14 cellular contexts compared by ENCODE assay signal in the genomic region with DNA sequence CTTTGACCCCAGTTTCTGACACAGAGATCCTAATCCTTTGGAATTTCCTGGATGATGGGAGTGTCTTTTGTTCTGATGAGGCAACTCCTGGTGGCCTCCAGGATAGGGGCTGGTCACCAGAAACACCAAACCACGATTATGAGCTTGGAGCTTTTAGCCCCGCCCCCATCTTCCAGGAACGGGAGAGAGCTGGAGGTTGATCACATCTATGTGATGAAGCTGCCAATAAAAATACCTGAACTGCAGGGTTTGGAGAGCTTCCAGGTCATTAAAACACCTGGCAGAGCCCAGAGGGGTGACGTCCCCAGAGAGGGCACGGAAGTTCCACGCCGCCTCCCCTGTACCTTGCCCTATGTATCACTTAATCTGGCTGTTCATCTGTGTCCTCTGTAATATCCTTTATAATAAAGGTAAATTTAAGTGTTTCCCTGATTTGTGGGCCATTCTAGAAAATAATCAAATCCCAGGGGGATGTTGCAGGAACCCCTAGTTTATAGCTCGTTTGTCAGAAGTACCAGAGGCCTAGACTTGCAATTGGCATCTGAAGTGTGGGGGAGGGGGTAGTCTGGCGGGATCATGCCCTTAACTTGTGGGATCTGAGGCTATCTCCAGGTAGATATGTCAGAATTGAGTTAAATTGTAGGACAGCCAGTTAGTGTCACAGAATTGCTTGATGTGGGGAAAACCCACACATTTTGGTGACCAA. TPM values are rescaled to one million over a fixed set of nuclear protein-coding genes. Genes with fewer than 3 reads are reported as not detected.
DNase-seq lines count a peak whose midpoint lies in the region; FAIRE-seq and TF ChIP-seq lines count a peak whose summit lies in the region.
"Had no signal": no experiment of that assay in that cellular context is flagged by ENCODE, and none has a peak within 500 bp of the region (broad histone marks: within the 10 kb centered on the region; RNA-seq: fewer than 3 reads in every experiment).

No MANE protein-coding gene starts in this region.

- no peaks in the 10 kb centered on the region for H3K9me2 ChIP-seq in hepatocyte (replicated peaks; ENCODE audit: insufficient read depth)

- WGBS in hepatocyte (ENCODE audit: low lambda C conversion rate, missing lambda C conversion rate), result 76% methylated on average over 9 of the region's 9 CpGs

- CTCF ChIA-PET in RWPE1 (lab: Yijun Ruan, JAX), result interaction anchor here (0.6 to 1.0 kb wide), 2 partner anchors 116 to 176 kb away, joined by 3 to 4 read pairs; partner anchors contain the start of gene C12orf75

- H4K20me1 ChIP-seq in hepatocyte (ENCODE audit: insufficient read depth, poor library complexity, severe bottlenecking), result no peaks in the 10 kb centered on the region

- H3K9me3 ChIP-seq in hepatocyte (ENCODE audit: low read depth) (no peaks in the 10 kb centered on the region), skeletal muscle satellite cell (replicated peaks; ENCODE audit: low read length) (no peaks in the 10 kb centered on the region)
- H3K9me3 ChIP-seq: testis had no signal

- H3K9ac ChIP-seq in skeletal muscle satellite cell (ENCODE audit: low read depth, low read length), result peak overlapping the region; percentile 24

- H3K4me1 ChIP-seq in hepatocyte (ENCODE audit: insufficient read depth), result peaks cover 23% of the 10 kb centered on the region
- H3K4me1 ChIP-seq in skeletal muscle satellite cell (ENCODE audit: control insufficient read depth, insufficient read depth, low read length), result peaks cover 49% of the 10 kb centered on the region

- H3K4me3 ChIP-seq in hepatocyte (no peak overlapping the region), skeletal muscle satellite cell (ENCODE audit: low read length) (no peak overlapping the region)
- H3K4me3 ChIP-seq: testis had no signal

- peaks cover 25% of the 10 kb centered on the region for H3K79me2 ChIP-seq in hepatocyte

- H3K27ac ChIP-seq in RWPE1 (peak overlapping the region; percentile 64), hepatocyte (peak overlapping the region; percentile 98)
- H3K27ac ChIP-seq: testis had no signal

- TF ChIP-seq CTCF in RWPE1 (conservative IDR thresholded peaks at IDR 0.05; ENCODE audit: low read depth) (no peak), hepatocyte (IDR thresholded peaks at IDR 0.05; ENCODE audit: poor library complexity) (no peak), D721Med (IDR thresholded peaks at IDR 0.05; ENCODE audit: insufficient read depth, missing control alignments) (no peak)

- H3K36me3 ChIP-seq in hepatocyte (replicated peaks; ENCODE audit: insufficient read depth, low read depth), result peaks cover 3% of the 10 kb centered on the region
- H3K36me3 ChIP-seq in skeletal muscle satellite cell (ENCODE audit: insufficient read depth, low read length), result peaks cover 73% of the 10 kb centered on the region

- H2AFZ ChIP-seq in hepatocyte, result no peak overlapping the region

- H3K27me3 ChIP-seq in hepatocyte (no peaks in the 10 kb centered on the region), skeletal muscle satellite cell (ENCODE audit: control insufficient read depth, insufficient read depth, low read length) (no peaks in the 10 kb centered on the region)
- H3K27me3 ChIP-seq: testis had no signal

- POLR2A ChIA-PET in RWPE1 (lab: Yijun Ruan, JAX; ENCODE audit: low non-redundant PET), result no interaction called here

- H3K4me2 ChIP-seq in hepatocyte (peak overlapping the region; percentile 30), skeletal muscle satellite cell (ENCODE audit: low read length) (no peak overlapping the region)

- DNase-seq in HK-2 (ENCODE audit: unreplicated experiment) (peak; percentile 20), RWPE1 (ENCODE audit: low spot score) (peak; percentile 37), hepatocyte (ENCODE audit: low spot score) (peak; percentile 87), D721Med (ENCODE audit: insufficient read length, low spot score) (no peak), HTR-8/SVneo (ENCODE audit: insufficient read length, low spot score) (no peak), SHP77 treated with DMSO at 0.1 percent for 48 hours (lab: John Stamatoyannopoulos, UW) (no peak)
- DNase-seq in activated CD8-positive, alpha-beta memory T cell treated with anti-CD3 and anti-CD28 coated beads, Interleukin-2, amount 50 U/mL, for 4 hours, result no peak
- DNase-seq: activated CD8-positive, alpha-beta memory T cell treated with anti-CD3 and anti-CD28 coated beads for 24 hours; amygdala; NCI-H446 treated with DMSO at 0.1 percent for 48 hours; occipital lobe; T-cell; testis had no signal

- FAIRE-seq in D721Med (lab: Jason Lieb, UNC) (no peak), HTR-8/SVneo (lab: Jason Lieb, UNC) (no peak)

RNA-seq across cellular contexts. Expression of gene APPL2, which starts 21.2 kb away (rescaled TPM):
- total RNA-seq in hepatocyte, result 51.9 and 74.1 TPM in 2 replicates
- 38.2 and 42.2 TPM in 2 replicates for polyA plus RNA-seq in hepatocyte
- 26.9 and 36.5 TPM in 2 replicates for total RNA-seq in skeletal muscle satellite cell (2012; rRNA removed)

Comparison
In these comparisons a context has a peak if more than half of its experiments do, and no peak if none do; other contexts are left out.
1. DNase-seq: peak in HK-2 (single experiment), RWPE1 (single experiment) and hepatocyte (single experiment); none in D721Med (single experiment), activated CD8-positive, alpha-beta memory T cell treated with anti-CD3 and anti-CD28 coated beads, Interleukin-2, amount 50 U/mL, for 4 hours (single experiment), HTR-8/SVneo (single experiment) and SHP77 treated with DMSO at 0.1 percent for 48 hours (single experiment).